ENCODE assay signal across 26 cellular contexts in genomic region chr17:31540602-31541307, GRCh38.
"Had no signal": no experiment of that assay in that cellular context is flagged by ENCODE, and none has a peak within 500 bp of the region (broad histone marks: within the 10 kb centered on the region; RNA-seq: fewer than 3 reads in every experiment).

No MANE protein-coding gene starts in this region.

- H3K9me3 Mint-ChIP-seq: activated CD8-positive, alpha-beta T cell treated with anti-CD3 and anti-CD28 coated beads for 36 hours; activated T-helper 1 cell treated with anti-CD3 and anti-CD28 coated beads, Interleukin-12 subunit alpha, Interleukin-12 subunit beta, Interleukin-2, Interleukin-4 antibody, amounts not matched to agents 30 ng/mL and 10 ng/mL and 1 ng/mL, durations not matched to agents 14 hours and 24 hours and 36 hours; mesothelial cell of epicardium; natural killer cell treated with Interleukin-12 subunit alpha and Interleukin-12 subunit beta and Interleukin-15 and Interleukin-18, amount 100 ng/mL, for 72 hours had no signal

- H3K36me3 ChIP-seq: brain microvascular endothelial cell, left lung, stomach, suprapubic skin, tibial nerve had no signal

- H3K27ac Mint-ChIP-seq: activated CD4-positive, alpha-beta T cell treated with anti-CD3 and anti-CD28 coated beads, Interleukin-2, amount 10 ng/mL, durations not matched to agents 24 days and 14 days; activated CD8-positive, alpha-beta memory T cell treated with anti-CD3 and anti-CD28 coated beads, Interleukin-2, amount 10 ng/mL, durations not matched to agents 7 days and 5 days; activated CD8-positive, alpha-beta T cell treated with anti-CD3 and anti-CD28 coated beads for 36 hours; activated T-helper 1 cell treated with anti-CD3 and anti-CD28 coated beads, Interleukin-12 subunit alpha, Interleukin-12 subunit beta, Interleukin-2, Interleukin-4 antibody, amounts not matched to agents 30 ng/mL and 10 ng/mL and 1 ng/mL, durations not matched to agents 14 hours and 24 hours and 36 hours; mesothelial cell of epicardium; natural killer cell treated with Interleukin-12 subunit alpha and Interleukin-12 subunit beta and Interleukin-15 and Interleukin-18, amount 100 ng/mL, for 72 hours had no signal

- H3K27me3 ChIP-seq: brain microvascular endothelial cell, foreskin keratinocyte, left lung, stomach, suprapubic skin, tibial nerve had no signal

- H3K4me1 ChIP-seq: foreskin keratinocyte, left lung, parathyroid adenoma had no signal

- ATAC-seq: activated CD8-positive, alpha-beta memory T cell treated with anti-CD3 and anti-CD28 coated beads, Interleukin-2, amount 10 ng/mL, durations not matched to agents 7 days and 5 days; activated CD8-positive, alpha-beta T cell treated with anti-CD3 and anti-CD28 coated beads for 36 hours; left lung had no signal

- H3K9me3 ChIP-seq: left lung, stomach, suprapubic skin, tibial nerve had no signal

- H3K27me3 Mint-ChIP-seq: activated CD4-positive, alpha-beta T cell treated with anti-CD3 and anti-CD28 coated beads, Interleukin-2, amount 10 ng/mL, durations not matched to agents 24 days and 14 days; activated CD8-positive, alpha-beta memory T cell treated with anti-CD3 and anti-CD28 coated beads, Interleukin-2, amount 10 ng/mL, durations not matched to agents 7 days and 5 days; activated CD8-positive, alpha-beta T cell treated with anti-CD3 and anti-CD28 coated beads for 36 hours; natural killer cell treated with Interleukin-12 subunit alpha and Interleukin-12 subunit beta and Interleukin-15 and Interleukin-18, amount 100 ng/mL, for 72 hours had no signal

- H3K4me3 ChIP-seq: left lung, lung, stomach, suprapubic skin, tibial nerve had no signal

- H3K27ac ChIP-seq: brain microvascular endothelial cell, foreskin keratinocyte, left lung, parathyroid adenoma, stomach, suprapubic skin, tibial nerve had no signal

- H3K36me3 Mint-ChIP-seq: activated CD8-positive, alpha-beta memory T cell treated with anti-CD3 and anti-CD28 coated beads, Interleukin-2, amount 10 ng/mL, durations not matched to agents 7 days and 5 days; mesothelial cell of epicardium; natural killer cell treated with Interleukin-12 subunit alpha and Interleukin-12 subunit beta and Interleukin-15 and Interleukin-18, amount 100 ng/mL, for 72 hours had no signal

- DNase-seq: activated CD4-positive, alpha-beta T cell treated with anti-CD3 and anti-CD28 coated beads, Interleukin-2, amount 10 ng/mL, durations not matched to agents 24 days and 14 days; activated CD8-positive, alpha-beta memory T cell treated with anti-CD3 and anti-CD28 coated beads, Interleukin-2, amount 10 ng/mL, durations not matched to agents 7 days and 5 days; activated CD8-positive, alpha-beta T cell treated with anti-CD3 and anti-CD28 coated beads for 36 hours; activated gamma-delta T cell; activated naive CD4-positive, alpha-beta T cell treated with anti-CD3 and anti-CD28 coated beads, Interleukin-2, amount 50 U/mL, for 16 hours; aorta; brain microvascular endothelial cell; central memory CD4-positive, alpha-beta T cell; effector memory CD4-positive, alpha-beta T cell; foreskin keratinocyte; glutamatergic neuron; hippocampal formation; kidney glomerular epithelial cell; left lung; nucleus accumbens; stimulated activated CD4-positive, alpha-beta T cell treated with anti-CD3 and anti-CD28 coated beads, Interleukin-12 subunit alpha, Interleukin-12 subunit beta, amount 100 ng/mL, for 4 hours; stimulated activated CD4-positive, alpha-beta T cell treated with anti-CD3 and anti-CD28 coated beads, Interleukin-4, amount 100 ng/mL, for 4 hours; stomach; T-helper 2 cell had no signal

- H3K4me3 Mint-ChIP-seq: activated CD4-positive, alpha-beta T cell treated with anti-CD3 and anti-CD28 coated beads, Interleukin-2, amount 10 ng/mL, durations not matched to agents 24 days and 14 days; activated CD8-positive, alpha-beta memory T cell treated with anti-CD3 and anti-CD28 coated beads, Interleukin-2, amount 10 ng/mL, durations not matched to agents 7 days and 5 days; activated CD8-positive, alpha-beta T cell treated with anti-CD3 and anti-CD28 coated beads for 36 hours; activated T-helper 1 cell treated with anti-CD3 and anti-CD28 coated beads, Interleukin-12 subunit alpha, Interleukin-12 subunit beta, Interleukin-2, Interleukin-4 antibody, amounts not matched to agents 30 ng/mL and 10 ng/mL and 1 ng/mL, durations not matched to agents 14 hours and 24 hours and 36 hours; mesothelial cell of epicardium; natural killer cell treated with Interleukin-12 subunit alpha and Interleukin-12 subunit beta and Interleukin-15 and Interleukin-18, amount 100 ng/mL, for 72 hours had no signal
